ENCODE assay signal across 21 cellular contexts in genomic region chr4:1321946-1322650, GRCh38.
"Had no signal": no experiment of that assay in that cellular context is flagged by ENCODE, and none has a peak within 500 bp of the region (broad histone marks: within the 10 kb centered on the region; RNA-seq: fewer than 3 reads in every experiment).

No MANE protein-coding gene starts in this region.

- H3K36me3 Mint-ChIP-seq: natural killer cell treated with Interleukin-12 subunit alpha and Interleukin-12 subunit beta and Interleukin-15 and Interleukin-18, amount 100 ng/mL, for 72 hours had no signal

- H3K9me3 ChIP-seq: esophagus muscularis mucosa, gastroesophageal sphincter, testis had no signal

- H3K4me3 Mint-ChIP-seq: activated CD4-positive, alpha-beta T cell treated with anti-CD3 and anti-CD28 coated beads, Interleukin-2, amount 10 ng/mL, durations not matched to agents 24 days and 14 days; activated CD8-positive, alpha-beta T cell treated with anti-CD3 and anti-CD28 coated beads for 36 hours; activated T-cell treated with anti-CD3 and anti-CD28 coated beads, Interleukin-2, amount 50 U/mL, for 4 hours; mesothelial cell of epicardium; natural killer cell treated with Interleukin-12 subunit alpha and Interleukin-12 subunit beta and Interleukin-15 and Interleukin-18, amount 100 ng/mL, for 72 hours; stimulated activated effector memory CD8-positive, alpha-beta T cell treated with anti-CD3 and anti-CD28 coated beads, Interleukin-12 subunit alpha, Interleukin-12 subunit beta, amount 100 ng/mL, for 72 hours; T-helper 1 cell treated with Interleukin-12 subunit alpha and Interleukin-12 subunit beta and Interleukin-4 antibody, amounts not matched to agents 30 μg/mL and 1 μg/mL, for 36 hours; type B pancreatic cell had no signal

- H3K4me1 ChIP-seq: testis had no signal

- H3K27me3 Mint-ChIP-seq: activated CD4-positive, alpha-beta T cell treated with anti-CD3 and anti-CD28 coated beads, Interleukin-2, amount 10 ng/mL, durations not matched to agents 24 days and 14 days; activated CD8-positive, alpha-beta T cell treated with anti-CD3 and anti-CD28 coated beads for 36 hours; natural killer cell treated with Interleukin-12 subunit alpha and Interleukin-12 subunit beta and Interleukin-15 and Interleukin-18, amount 100 ng/mL, for 72 hours; type B pancreatic cell had no signal

- H3K4me1 Mint-ChIP-seq: mesothelial cell of epicardium had no signal

- H3K9me3 Mint-ChIP-seq: activated CD4-positive, alpha-beta T cell treated with anti-CD3 and anti-CD28 coated beads, Interleukin-2, amount 10 ng/mL, durations not matched to agents 24 days and 14 days; activated CD8-positive, alpha-beta T cell treated with anti-CD3 and anti-CD28 coated beads for 36 hours; activated T-cell treated with anti-CD3 and anti-CD28 coated beads, Interleukin-2, amount 50 U/mL, for 4 hours; natural killer cell treated with Interleukin-12 subunit alpha and Interleukin-12 subunit beta and Interleukin-15 and Interleukin-18, amount 100 ng/mL, for 72 hours; stimulated activated effector memory CD8-positive, alpha-beta T cell treated with anti-CD3 and anti-CD28 coated beads, Interleukin-12 subunit alpha, Interleukin-12 subunit beta, amount 100 ng/mL, for 72 hours; T-helper 1 cell treated with Interleukin-12 subunit alpha and Interleukin-12 subunit beta and Interleukin-4 antibody, amounts not matched to agents 30 μg/mL and 1 μg/mL, for 36 hours; type B pancreatic cell had no signal

- H3K27ac ChIP-seq: brain microvascular endothelial cell, esophagus muscularis mucosa, gastroesophageal sphincter, testis had no signal

- DNase-seq: activated CD4-positive, alpha-beta T cell treated with anti-CD3 and anti-CD28 coated beads, Interleukin-2, amount 10 ng/mL, durations not matched to agents 24 days and 14 days; activated CD8-positive, alpha-beta T cell treated with anti-CD3 and anti-CD28 coated beads for 36 hours; activated effector memory CD4-positive, alpha-beta T cell treated with anti-CD3 and anti-CD28 coated beads, Interleukin-2, amount 50 U/mL, for 16 hours; activated naive CD4-positive, alpha-beta T cell treated with anti-CD3 and anti-CD28 coated beads, Interleukin-2, amount 50 U/mL, for 16 hours; activated T-cell treated with anti-CD3 and anti-CD28 coated beads, Interleukin-2, amount 50 U/mL, for 4 hours; brain microvascular endothelial cell; cortex of kidney; effector CD4-positive, alpha-beta T cell; left colon; nucleus accumbens; stimulated activated CD4-positive, alpha-beta T cell treated with anti-CD3 and anti-CD28 coated beads, Interleukin-15, amount 100 ng/mL, for 24 hours; stimulated activated CD4-positive, alpha-beta T cell treated with anti-CD3 and anti-CD28 coated beads, Interleukin-4, amount 100 ng/mL, for 24 hours; testis had no signal

- H3K4me3 ChIP-seq: esophagus muscularis mucosa, gastroesophageal sphincter, skin epidermis, testis had no signal

- H3K27ac Mint-ChIP-seq: activated CD4-positive, alpha-beta T cell treated with anti-CD3 and anti-CD28 coated beads, Interleukin-2, amount 10 ng/mL, durations not matched to agents 24 days and 14 days; activated CD8-positive, alpha-beta T cell treated with anti-CD3 and anti-CD28 coated beads for 36 hours; mesothelial cell of epicardium; natural killer cell treated with Interleukin-12 subunit alpha and Interleukin-12 subunit beta and Interleukin-15 and Interleukin-18, amount 100 ng/mL, for 72 hours; stimulated activated effector memory CD8-positive, alpha-beta T cell treated with anti-CD3 and anti-CD28 coated beads, Interleukin-12 subunit alpha, Interleukin-12 subunit beta, amount 100 ng/mL, for 72 hours; T-helper 1 cell treated with Interleukin-12 subunit alpha and Interleukin-12 subunit beta and Interleukin-4 antibody, amounts not matched to agents 30 μg/mL and 1 μg/mL, for 36 hours; type B pancreatic cell had no signal

- H3K27me3 ChIP-seq: brain microvascular endothelial cell, esophagus muscularis mucosa, gastroesophageal sphincter, testis had no signal

- ATAC-seq: activated CD8-positive, alpha-beta T cell treated with anti-CD3 and anti-CD28 coated beads for 36 hours; activated T-cell treated with anti-CD3 and anti-CD28 coated beads, Interleukin-2, amount 50 U/mL, for 4 hours; gastroesophageal sphincter; left colon; natural killer cell treated with Interleukin-12 subunit alpha and Interleukin-12 subunit beta and Interleukin-15 and Interleukin-18, amount 100 ng/mL, for 72 hours; stimulated activated effector memory CD8-positive, alpha-beta T cell treated with anti-CD3 and anti-CD28 coated beads, Interleukin-12 subunit alpha, Interleukin-12 subunit beta, amount 100 ng/mL, for 72 hours had no signal
